ENCODE assay signal across 8 cellular contexts in the genomic region with DNA sequence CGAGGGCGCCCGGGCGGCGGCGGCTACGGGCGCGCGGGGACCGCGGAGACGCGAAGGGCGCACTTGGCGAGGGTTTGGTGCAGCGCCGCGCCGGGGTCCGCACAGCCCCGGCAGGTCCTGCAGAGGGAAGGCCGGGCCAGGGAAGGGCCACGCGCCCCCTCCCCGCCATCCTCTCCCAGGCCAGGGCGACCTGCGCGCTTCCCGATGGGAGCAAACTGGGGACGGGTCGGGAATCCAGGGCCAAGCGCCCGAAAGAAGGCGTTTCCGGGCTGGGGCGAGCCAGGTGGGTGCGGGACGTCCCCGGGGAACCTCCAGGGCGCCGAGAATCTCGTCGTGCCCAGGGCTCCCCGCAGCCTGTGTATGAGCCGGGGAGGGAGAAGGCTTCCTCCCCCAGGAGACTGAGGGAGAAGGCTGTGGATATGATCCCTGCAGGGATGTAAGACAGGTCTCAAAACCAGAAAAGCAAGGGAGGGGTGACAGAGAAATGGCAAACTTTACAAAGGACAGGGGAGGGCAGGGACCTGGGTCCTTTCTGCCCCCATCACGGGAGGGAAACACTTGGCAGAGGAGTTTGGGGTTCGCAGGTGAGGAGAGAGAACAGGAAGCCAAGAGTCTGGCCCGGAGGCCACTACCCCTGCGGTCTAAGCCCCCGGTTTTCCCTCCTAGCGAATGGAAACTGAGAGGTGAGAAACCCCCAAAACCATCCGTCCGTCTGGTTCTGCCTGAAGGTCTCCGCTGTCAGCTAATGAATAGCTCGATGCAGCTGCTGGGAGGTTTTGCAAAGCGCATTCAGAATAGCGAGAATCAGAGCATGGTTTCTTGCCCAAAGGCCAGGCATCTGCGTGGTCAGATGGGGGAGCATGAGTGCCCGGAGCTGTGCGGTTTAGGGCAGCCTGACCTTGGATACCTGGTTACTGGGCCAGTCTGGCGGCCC. TPM values are rescaled to one million over a fixed set of nuclear protein-coding genes. Genes with fewer than 3 reads are reported as not detected.
DNase-seq lines count a peak whose midpoint lies in the region; ATAC-seq and TF ChIP-seq lines count a peak whose summit lies in the region.

No MANE protein-coding gene starts in this region.

- TF ChIP-seq POLR2A in gastrocnemius medialis (IDR thresholded peaks at IDR 0.05), result no peak

- H3K4me1 Mint-ChIP-seq in activated B cell treated with CpG ODN at 0.5 μM for 24 hours, result peaks cover 8% of the 10 kb centered on the region

- H3K27ac ChIP-seq in layer of hippocampus (ENCODE audit: low read depth, low read length) (peak overlapping the region; percentile 38), gastrocnemius medialis (no peak overlapping the region)

- H3K9me3 ChIP-seq in gastrocnemius medialis, result no peaks in the 10 kb centered on the region

- POLR2A ChIA-PET in activated B cell treated with CpG ODN at 0.5 μM for 24 hours (lab: Charles Lee), result interaction anchor here (1.5 to 2.3 kb wide), 4 partner anchors 10 to 22 kb away, joined by 5 to 15 read pairs (median 10); no protein-coding TSS in a partner anchor

- no peak for TF ChIP-seq CTCF in activated B cell treated with CpG ODN at 0.5 μM for 24 hours (IDR thresholded peaks at IDR 0.05)
- no peak for TF ChIP-seq CTCF in gastrocnemius medialis (IDR thresholded peaks at IDR 0.05 in 4 of 5, conservative IDR thresholded peaks at IDR 0.05 in 1 of 5)

- in situ Hi-C loops in gastrocnemius medialis (cut with MboI; ENCODE audit: low sequenced_read_pairs in 4 of 4), result loop anchor here (10.0 to 25.0 kb wide), 3 partner anchors 124 to 234 kb away; no protein-coding TSS in a partner anchor

- peaks cover 5 to 6% of the 10 kb centered on the region in 2 donors for H3K4me1 ChIP-seq in gastrocnemius medialis

- no peaks in the 10 kb centered on the region for H3K9me3 Mint-ChIP-seq in activated naive CD4-positive, alpha-beta T cell treated with anti-CD3 and anti-CD28 coated beads, Interleukin-2, amount 50 U/mL, for 72 hours
- no peaks in the 10 kb centered on the region for H3K9me3 Mint-ChIP-seq in activated B cell treated with CpG ODN at 0.5 μM for 24 hours

- DNase-seq in activated naive CD4-positive, alpha-beta T cell treated with anti-CD3 and anti-CD28 coated beads, Interleukin-2, amount 50 U/mL, for 72 hours (ENCODE audit: low spot score in 2 of 2), result no peak
- DNase-seq in activated naive CD4-positive, alpha-beta T cell (lab: John Stamatoyannopoulos, UW), result no peak
- DNase-seq in activated B cell treated with CpG ODN at 0.5 μM for 24 hours (no peak), mesenteric fat pad (ENCODE audit: low spot score) (no peak), gastrocnemius medialis (no peak), iPS-NIHi7 (ENCODE audit: extremely low spot score) (no peak)

- no peaks in the 10 kb centered on the region for H3K36me3 Mint-ChIP-seq in activated naive CD4-positive, alpha-beta T cell treated with anti-CD3 and anti-CD28 coated beads, Interleukin-2, amount 50 U/mL, for 72 hours
- no peaks in the 10 kb centered on the region for H3K36me3 Mint-ChIP-seq in activated B cell treated with CpG ODN at 0.5 μM for 24 hours (ENCODE audit: low read depth)

- CTCF ChIA-PET in activated B cell treated with CpG ODN at 0.5 μM for 24 hours (lab: Charles Lee), result interaction anchor here (2.8 kb wide), 1 partner anchor 21 kb away, joined by 8 read pairs; no protein-coding TSS in a partner anchor

- H3K27ac Mint-ChIP-seq in activated naive CD4-positive, alpha-beta T cell treated with anti-CD3 and anti-CD28 coated beads, Interleukin-2, amount 50 U/mL, for 72 hours, result no peak overlapping the region
- H3K27ac Mint-ChIP-seq in activated B cell treated with CpG ODN at 0.5 μM for 24 hours, result no peak overlapping the region

- peak; percentile 38 to 68 for ATAC-seq in activated naive CD4-positive, alpha-beta T cell treated with anti-CD3 and anti-CD28 coated beads, Interleukin-2, amount 50 U/mL, for 72 hours
- peak; percentile 74 for ATAC-seq in HG02885 (IDR thresholded peaks at IDR 0.05; ENCODE audit: poor library complexity, unreplicated experiment)
- peak; percentile 65 for ATAC-seq in activated B cell treated with CpG ODN at 0.5 μM for 24 hours (ENCODE audit: low read depth)
- no peak for ATAC-seq in gastrocnemius medialis

- peak overlapping the region; percentile 45 for H3K4me3 Mint-ChIP-seq in activated B cell treated with CpG ODN at 0.5 μM for 24 hours

- H3K27me3 ChIP-seq in layer of hippocampus (ENCODE audit: control insufficient read depth, insufficient read depth, low read length) (no peaks in the 10 kb centered on the region), gastrocnemius medialis (peaks cover 38 to 48% (median 45%) of the 10 kb centered on the region in 3 donors)

- H3K27me3 Mint-ChIP-seq in activated B cell treated with CpG ODN at 0.5 μM for 24 hours, result peaks cover 29% of the 10 kb centered on the region

- intact Hi-C loops in activated B cell treated with CpG ODN at 0.5 μM for 24 hours (cut with micrococcal nuclease) (loop anchor here (1.0 to 5.0 kb wide), 2 partner anchors 10 to 49 kb away; no protein-coding TSS in a partner anchor), gastrocnemius medialis (cut with DNase I; ENCODE audit: low total_unique reads) (no loop called here)

- no peaks in the 10 kb centered on the region for H3K36me3 ChIP-seq in gastrocnemius medialis

- H3K4me3 ChIP-seq in gastrocnemius medialis, result peak overlapping the region in 1 of 4 donors; percentile 21

RNA-seq across cellular contexts. Expression of a gene that starts 0.7 kb away (rescaled TPM):
- under 1 TPM; 0.06 to 0.14 TPM for total RNA-seq in activated naive CD4-positive, alpha-beta T cell treated with anti-CD3 and anti-CD28 coated beads, Interleukin-2, amount 50 U/mL, for 72 hours
- total RNA-seq in activated B cell treated with CpG ODN at 0.5 μM for 24 hours, result 5.9 and 8.3 TPM in 2 replicates
- total RNA-seq in mesenteric fat pad, result 0.16 TPM
- not detected for total RNA-seq in gastrocnemius medialis

RNA-seq across cellular contexts. Expression of a gene that starts 56.9 kb away (rescaled TPM):
- total RNA-seq in activated naive CD4-positive, alpha-beta T cell treated with anti-CD3 and anti-CD28 coated beads, Interleukin-2, amount 50 U/mL, for 72 hours, result 10 to 100 TPM; 23.8 to 28.3 TPM
- 20.7 and 25.4 TPM in 2 replicates for total RNA-seq in activated B cell treated with CpG ODN at 0.5 μM for 24 hours
- 107 TPM for total RNA-seq in mesenteric fat pad
- 10 to 100 TPM in 1 of 4 donors, 1 to 10 TPM in 3; 2.9 to 14.8 (median 5.2) TPM for total RNA-seq in gastrocnemius medialis

Comparison
In these comparisons a context has a peak if more than half of its experiments do, and no peak if none do; other contexts are left out.
1. ATAC-seq: peak in activated naive CD4-positive, alpha-beta T cell treated with anti-CD3 and anti-CD28 coated beads, Interleukin-2, amount 50 U/mL, for 72 hours (2 of 2), HG02885 (single experiment) and activated B cell treated with CpG ODN at 0.5 μM for 24 hours (single experiment); none in gastrocnemius medialis (0 of 2).